ENCODE assay signal across 9 cellular contexts in the genomic region with DNA sequence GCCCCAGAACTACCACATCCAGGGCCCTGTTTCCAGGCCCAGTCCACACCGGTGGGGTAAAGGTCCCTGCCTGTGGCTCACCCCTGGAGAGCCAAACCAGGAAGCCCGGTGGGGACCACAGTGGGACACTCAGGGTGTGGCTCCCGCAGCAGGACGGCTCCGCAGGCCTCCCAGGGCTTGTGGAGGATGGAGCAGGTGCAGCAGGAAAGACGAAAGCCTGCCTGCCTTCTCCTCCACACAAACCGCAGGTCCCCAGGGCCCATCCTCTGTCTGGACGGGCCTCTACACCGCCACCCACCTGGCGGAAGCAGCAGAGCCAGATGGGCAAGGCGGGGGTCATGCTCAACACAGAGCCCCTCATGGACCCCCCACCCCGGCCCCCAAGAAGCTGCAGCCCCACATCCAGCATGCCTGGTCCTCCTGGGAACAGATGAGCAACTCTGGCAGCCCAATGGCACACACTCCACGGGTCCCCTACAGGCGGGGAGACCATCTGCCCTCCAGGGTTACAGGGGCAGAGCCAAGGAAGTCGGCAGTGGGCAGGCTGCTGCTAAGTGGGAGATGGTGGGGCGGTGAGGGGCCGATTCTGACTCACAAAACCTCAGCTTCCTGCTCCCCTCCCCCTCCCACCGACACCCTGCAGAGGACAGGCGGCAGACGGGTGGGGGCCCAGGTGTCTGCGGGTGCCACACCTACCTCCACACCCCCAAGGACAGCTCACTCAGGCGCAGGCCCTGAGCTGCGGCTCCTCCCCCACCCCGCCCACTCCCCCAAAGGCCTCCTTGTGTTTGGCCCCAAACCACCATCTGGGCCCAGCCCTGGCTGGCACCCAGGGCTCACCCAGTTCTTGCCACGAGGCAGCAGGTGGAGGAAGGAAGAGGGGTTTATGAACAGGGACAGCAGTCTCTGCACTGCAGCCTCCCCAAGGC. TPM values are rescaled to one million over a fixed set of nuclear protein-coding genes. Genes with fewer than 3 reads are reported as not detected.
A peak's percentile ranks its signal among the peaks of the same experiment; 100 is the strongest.
DNase-seq lines count a peak whose midpoint lies in the region; ATAC-seq and TF ChIP-seq lines count a peak whose summit lies in the region.
"Had no signal": no experiment of that assay in that cellular context is flagged by ENCODE, and none has a peak within 500 bp of the region (broad histone marks: within the 10 kb centered on the region; RNA-seq: fewer than 3 reads in every experiment).

No MANE protein-coding gene starts in this region.

- TF ChIP-seq CTCF in lower lobe of right lung (IDR thresholded peaks at IDR 0.05), result no peak

- peaks cover 37% of the 10 kb centered on the region for H3K36me3 ChIP-seq in lower lobe of right lung

- ATAC-seq in GM21529 (IDR thresholded peaks at IDR 0.05; ENCODE audit: unreplicated experiment), result peak; percentile 47
- peak; percentile 57 to 82 for ATAC-seq in lower lobe of right lung

- H3K4me3 ChIP-seq in Jurkat, Clone E6-1 (ENCODE audit: low read length), result peak overlapping the region; percentile 44
- no peak overlapping the region for H3K4me3 ChIP-seq in lower lobe of right lung

- DNase-seq in EL (peak; percentile 75), T-helper 1 cell (peak; percentile 93 to 100 (median 95)), lower lobe of right lung (peak; percentile 82), NCI-H748 (lab: John Stamatoyannopoulos, UW; ENCODE audit: unreplicated experiment) (no peak)
- peak; percentile 99 for DNase-seq in Jurkat, Clone E6-1 (ENCODE audit: low read depth, low spot score)
- peak; percentile 91 for DNase-seq in activated naive CD8-positive, alpha-beta T cell treated with anti-CD3 and anti-CD28 coated beads, Interleukin-2, amount 50 U/mL, for 16 hours (ENCODE audit: low read depth, low spot score)
- DNase-seq in stimulated activated naive CD4-positive, alpha-beta T cell treated with Interleukin-2 at 50 U/mL for 16 hours (lab: John Stamatoyannopoulos, UW), result peak; percentile 93

- H3K27ac ChIP-seq in lower lobe of right lung, result peak overlapping the region; percentile 58

- H3K9me3 ChIP-seq in lower lobe of right lung, result no peaks in the 10 kb centered on the region

- H3K27me3 ChIP-seq in lower lobe of right lung (ENCODE audit: low read depth), result no peaks in the 10 kb centered on the region

- intact Hi-C loops in lower lobe of right lung (cut with DNase I), result no loop called here

- peaks cover 54% of the 10 kb centered on the region for H3K4me1 ChIP-seq in lower lobe of right lung

RNA-seq across cellular contexts. Expression of gene SBF1, which starts 5.2 kb away (rescaled TPM):
- polyA plus RNA-seq in Jurkat, Clone E6-1 (2012; ENCODE audit: insufficient read depth, insufficient read length), result 71.8 TPM
- total RNA-seq in lower lobe of right lung, result 59.0 TPM

RNA-seq across cellular contexts. Expression of gene ADM2, which starts 11.7 kb away (rescaled TPM):
- polyA plus RNA-seq in Jurkat, Clone E6-1 (2012; ENCODE audit: insufficient read depth, insufficient read length), result 4.0 TPM
- total RNA-seq in lower lobe of right lung, result 1.5 TPM

RNA-seq across cellular contexts. Expression of gene MIOX, which starts 17.0 kb away (rescaled TPM):
- polyA plus RNA-seq in Jurkat, Clone E6-1 (2012; ENCODE audit: insufficient read depth, insufficient read length), result 0.98 TPM
- total RNA-seq in lower lobe of right lung, result not detected
- total RNA-seq: SK-MEL-5 had no signal

RNA-seq across cellular contexts. Expression of gene LMF2, which starts 37.9 kb away (rescaled TPM):
- 41.7 TPM for polyA plus RNA-seq in Jurkat, Clone E6-1 (2012; ENCODE audit: insufficient read depth, insufficient read length)
- total RNA-seq in lower lobe of right lung, result 58.8 TPM

RNA-seq across cellular contexts. Expression of gene NCAPH2, which starts 38.4 kb away (rescaled TPM):
- 86.5 TPM for polyA plus RNA-seq in Jurkat, Clone E6-1 (2012; ENCODE audit: insufficient read depth, insufficient read length)
- 46.1 TPM for total RNA-seq in lower lobe of right lung
